In genomic region chrX:129726307-129727111, GRCh38 we compare ENCODE assay signal across 7 cellular contexts. TPM values are rescaled to one million over a fixed set of nuclear protein-coding genes. Genes with fewer than 3 reads are reported as not detected.
A peak's percentile ranks its signal among the peaks of the same experiment; 100 is the strongest.
DNase-seq lines count a peak whose midpoint lies in the region; ATAC-seq and TF ChIP-seq lines count a peak whose summit lies in the region.

No MANE protein-coding gene starts in this region.

- H3K27ac ChIP-seq in upper lobe of left lung = no peak overlapping the region

- TF ChIP-seq CTCF in GM10248 (IDR thresholded peaks at IDR 0.05; ENCODE audit: control extremely low read depth, extremely low read depth, low read depth, missing control alignments) = peak; percentile 55
- peak; percentile 67 for TF ChIP-seq CTCF in WI38 (IDR thresholded peaks at IDR 0.05; ENCODE audit: low read depth, low read length)
- TF ChIP-seq CTCF in epithelial cell of esophagus (IDR thresholded peaks at IDR 0.05; ENCODE audit: insufficient read depth, low read depth, low read length, missing control alignments) = peak; percentile 78
- TF ChIP-seq CTCF in upper lobe of left lung (IDR thresholded peaks at IDR 0.05) = peak in 5 of 6 experiments; percentile 47 to 70 (median 51)

- POLR2A ChIA-PET in GM10248 (lab: Yijun Ruan, JAX) = no interaction called here

- H3K36me3 ChIP-seq in MG63 (no peaks in the 10 kb centered on the region), upper lobe of left lung (no peaks in the 10 kb centered on the region)

- TF ChIP-seq POLR2A in upper lobe of left lung (IDR thresholded peaks at IDR 0.05) = no peak

- H3K4me3 ChIP-seq in MG63 (no peak overlapping the region), WI38 (ENCODE audit: low read depth, low read length) (no peak overlapping the region), epithelial cell of esophagus (ENCODE audit: low read length) (no peak overlapping the region), upper lobe of left lung (no peak overlapping the region)

- CTCF ChIA-PET in GM10248 (lab: Yijun Ruan, JAX) = interaction anchor here (0.7 to 3.7 kb wide), 18 partner anchors 10 to 125 kb away, joined by 3 to 21 read pairs (median 4); no protein-coding TSS in a partner anchor

- H3K27me3 ChIP-seq in MG63 (no peaks in the 10 kb centered on the region), upper lobe of left lung (no peaks in the 10 kb centered on the region)

- no peaks in the 10 kb centered on the region for H3K4me1 ChIP-seq in upper lobe of left lung

- ATAC-seq in upper lobe of left lung (ENCODE audit: low FRiP score in 2 of 2) (peak; percentile 46 to 78), GM18517 (IDR thresholded peaks at IDR 0.05; ENCODE audit: unreplicated experiment) (no peak)

- TF ChIP-seq EP300 in upper lobe of left lung (IDR thresholded peaks at IDR 0.05) = no peak

- H3K9me3 ChIP-seq in MG63 = no peaks in the 10 kb centered on the region
- no peaks in the 10 kb centered on the region for H3K9me3 ChIP-seq in upper lobe of left lung

- DNase-seq in GM10248 (ENCODE audit: extremely low spot score) (no peak), MG63 (peak; percentile 42), epithelial cell of esophagus (ENCODE audit: low read depth) (peak; percentile 64), midbrain (lab: John Stamatoyannopoulos, UW) (peak; percentile 81), upper lobe of left lung (peak in 1 of 2 donors; percentile 43)

- WGBS in upper lobe of left lung, 2 donors = 40 to 89% methylated on average over 2 to 4 of the region's 4 CpGs

RNA-seq across cellular contexts. Expression of gene XPNPEP2, which starts 12.3 kb away (rescaled TPM):
- total RNA-seq in MG63 (2014; rRNA removed; shearing (Covaris generic); ENCODE audit: low replicate concordance) = not detected in 2 replicates
- total RNA-seq in upper lobe of left lung = 1 to 10 TPM in 3 of 6 donors, under 1 TPM in 1, not detected in 2; 0.91 to 5.1 (median 2.5) TPM

RNA-seq across cellular contexts. Expression of gene SASH3, which starts 53.2 kb away (rescaled TPM):
- total RNA-seq in MG63 (2014; rRNA removed; shearing (Covaris generic); ENCODE audit: low replicate concordance) = not detected in 2 replicates
- total RNA-seq in upper lobe of left lung = 10 to 100 TPM; 21.5 to 60.3 (median 37.9) TPM

Comparison
In these comparisons a context has a peak if more than half of its experiments do, and no peak if none do; other contexts are left out.
1. RNA of gene SASH3, which starts 53.2 kb away (total RNA-seq): 21.5 to 60.3 TPM in upper lobe of left lung; not detected in MG63; every median in the first group is over 10 times any median in the second.
2. Peak in every context shown above with its lines, with median percentiles within 50 percentile points of each other: CTCF ChIP-seq.